ENCODE assay signal across 26 cellular contexts in genomic region chr5:133966090-133966489, GRCh38.
"Had no signal": no experiment of that assay in that cellular context is flagged by ENCODE, and none has a peak within 500 bp of the region (broad histone marks: within the 10 kb centered on the region; RNA-seq: fewer than 3 reads in every experiment).

No MANE protein-coding gene starts in this region.

- H3K36me3 ChIP-seq: cardiac muscle cell, ovary, upper lobe of right lung had no signal

- H3K4me3 ChIP-seq: body of pancreas, cardiac muscle cell, coronary artery, hepatocyte, ovary, skin epidermis, stomach, suprapubic skin, tibial artery, upper lobe of right lung had no signal

- H3K27me3 ChIP-seq: body of pancreas, cardiac muscle cell, dorsolateral prefrontal cortex, hepatocyte, ovary, stomach, suprapubic skin, tibial artery, upper lobe of right lung had no signal

- DNase-seq: activated B cell treated with CpG ODN at 0.5 μM for 24 hours; activated CD4-positive, alpha-beta T cell treated with anti-CD3 and anti-CD28 coated beads, Interleukin-2, amount 50 U/mL, for 1 hour; activated CD8-positive, alpha-beta T cell treated with anti-CD3 and anti-CD28 coated beads for 36 hours; activated effector memory CD4-positive, alpha-beta T cell treated with Interleukin-2 at 50 U/mL for 16 hours; activated naive CD4-positive, alpha-beta T cell treated with anti-CD3 and anti-CD28 coated beads for 36 hours; anterior cingulate cortex; body of pancreas; dorsolateral prefrontal cortex; effector memory CD4-positive, alpha-beta T cell; islet precursor cell; left ventricle myocardium superior; ovary; stimulated activated CD4-positive, alpha-beta T cell treated with anti-CD3 and anti-CD28 coated beads, Interleukin-12 subunit alpha, Interleukin-12 subunit beta, amount 100 ng/mL, for 4 hours; stimulated activated CD4-positive, alpha-beta T cell treated with anti-CD3 and anti-CD28 coated beads, Interleukin-4, amount 100 ng/mL, for 1 hour; stomach; T-helper 2 cell; tibial artery; upper lobe of right lung had no signal

- H3K9me3 ChIP-seq: body of pancreas, ovary, stomach, suprapubic skin, tibial artery, upper lobe of right lung had no signal

- H3K27ac Mint-ChIP-seq: activated CD8-positive, alpha-beta T cell treated with anti-CD3 and anti-CD28 coated beads for 36 hours; activated naive CD4-positive, alpha-beta T cell treated with anti-CD3 and anti-CD28 coated beads for 36 hours; progenitor cell of endocrine pancreas had no signal

- H3K27me3 Mint-ChIP-seq: activated B cell treated with CpG ODN at 0.5 μM for 24 hours; activated CD8-positive, alpha-beta T cell treated with anti-CD3 and anti-CD28 coated beads for 36 hours; progenitor cell of endocrine pancreas had no signal

- H3K9me3 Mint-ChIP-seq: activated B cell treated with CpG ODN at 0.5 μM for 24 hours; stimulated activated effector memory CD8-positive, alpha-beta T cell treated with anti-CD3 and anti-CD28 coated beads, Interleukin-12 subunit alpha, Interleukin-12 subunit beta, amount 100 ng/mL, for 72 hours had no signal

- ATAC-seq: activated CD8-positive, alpha-beta T cell treated with anti-CD3 and anti-CD28 coated beads for 36 hours; body of pancreas; left ventricle myocardium superior; sciatic nerve; stimulated activated effector memory CD8-positive, alpha-beta T cell treated with anti-CD3 and anti-CD28 coated beads, Interleukin-12 subunit alpha, Interleukin-12 subunit beta, amount 100 ng/mL, for 72 hours; upper lobe of right lung had no signal

- H2AFZ ChIP-seq: hepatocyte had no signal

- H3K27ac ChIP-seq: body of pancreas, cardiac muscle cell, coronary artery, dorsolateral prefrontal cortex, hepatocyte, ovary, skin epidermis, suprapubic skin, upper lobe of right lung had no signal

- H3K4me3 Mint-ChIP-seq: activated naive CD4-positive, alpha-beta T cell treated with anti-CD3 and anti-CD28 coated beads for 36 hours had no signal
